22 cellular contexts compared by ENCODE assay signal in the genomic region with DNA sequence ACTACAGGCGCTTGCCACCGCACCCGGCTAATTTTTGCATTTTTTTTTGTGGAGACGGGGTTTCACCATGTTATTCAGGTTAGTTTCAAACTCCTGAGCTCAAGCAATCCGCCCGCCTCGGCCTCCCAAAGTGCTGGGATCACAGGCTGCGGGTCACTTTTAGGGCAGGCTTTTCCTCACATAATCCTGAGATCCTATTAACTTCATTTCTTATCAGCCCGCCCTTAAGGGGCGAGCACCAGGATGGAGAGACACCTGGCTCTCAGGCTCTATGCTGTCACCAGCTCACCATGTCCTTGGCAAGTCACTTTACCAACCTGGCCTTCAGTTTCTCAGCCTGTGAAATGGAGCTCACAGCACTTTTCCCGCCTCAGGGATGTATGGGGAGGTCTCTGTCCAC. TPM values are rescaled to one million over a fixed set of nuclear protein-coding genes. Genes with fewer than 3 reads are reported as not detected.
DNase-seq lines count a peak whose midpoint lies in the region; ATAC-seq, FAIRE-seq and TF ChIP-seq lines count a peak whose summit lies in the region.
"Had no signal": no experiment of that assay in that cellular context is flagged by ENCODE, and none has a peak within 500 bp of the region (broad histone marks: within the 10 kb centered on the region; RNA-seq: fewer than 3 reads in every experiment).

No MANE protein-coding gene starts in this region.

- H3K4me1 Mint-ChIP-seq in H9 = peaks cover 18 to 29% of the 10 kb centered on the region in 2 experiments
- peaks cover 17 to 42% (median 19%) of the 10 kb centered on the region in 3 donors for H3K4me1 Mint-ChIP-seq in CD8-positive, alpha-beta memory T cell

- no peaks in the 10 kb centered on the region for H3K23me2 ChIP-seq in H9 (ENCODE audit: insufficient read length, low read depth, low read length, poor library complexity, severe bottlenecking)
- no peaks in the 10 kb centered on the region; the same call in 1 of the 2 replicates for H3K23me2 ChIP-seq in H1 (ENCODE audit: low read depth, low read length)

- no peak overlapping the region for H2BK15ac ChIP-seq in H9 (ENCODE audit: low read depth, low read length)
- 0 out of 2 replicates have a peak overlapping the region, but pooled peaks have one; percentile 61 for H2BK15ac ChIP-seq in H1 (ENCODE audit: low read length)

- CTCF ChIA-PET in H1 (lab: Charles Lee; ENCODE audit: partially characterized antibody) = interaction anchor here (0.5 to 3.4 kb wide), 13 partner anchors 9 to 277 kb away, joined by 3 to 20 read pairs (median 5); no protein-coding TSS in a partner anchor
- CTCF ChIA-PET in CD8-positive, alpha-beta memory T cell (lab: Charles Lee) = interaction anchor here (0.8 to 2.4 kb wide), 4 partner anchors 11 to 34 kb away, joined by 3 to 6 read pairs (median 4); no protein-coding TSS in a partner anchor

- H3K36me3 Mint-ChIP-seq in H9 (ENCODE audit: insufficient read depth in 1 of 3, low read depth in 3 of 3) = no peaks in the 10 kb centered on the region; a peak in 1 of 7 replicates
- H3K36me3 Mint-ChIP-seq in CD8-positive, alpha-beta memory T cell = peaks cover 0 to 4% (median 3%) of the 10 kb centered on the region in 3 donors

- H3K56ac ChIP-seq in H9 (ENCODE audit: insufficient read length, low read depth, low read length) (no peak overlapping the region), H1 (replicated peaks; ENCODE audit: insufficient read length, low read depth, low read length) (no peak overlapping the region)

- H2BK20ac ChIP-seq in H9 (ENCODE audit: low read depth, low read length, poor library complexity, severe bottlenecking) (no peak overlapping the region), H1 (ENCODE audit: low read length) (no peak overlapping the region)

- H3K4me2 ChIP-seq in H9 (ENCODE audit: insufficient read depth, insufficient read length, low read length) (no peak overlapping the region), H1 (ENCODE audit: insufficient read depth in 1 of 2, low read depth in 2 of 2, low read length in 2 of 2) (no peak overlapping the region), trophoblast cell (ENCODE audit: low read length) (no peak overlapping the region)
- H3K4me2 ChIP-seq: GM23338, SK-N-SH had no signal

- H4K20me1 ChIP-seq in H9 (ENCODE audit: control insufficient read depth, insufficient read depth, insufficient read length) (no peaks in the 10 kb centered on the region), H1 (replicated peaks in 1 of 2; ENCODE audit: control insufficient read depth in 1 of 2, insufficient read depth in 2 of 2, low read length in 2 of 2) (no peaks in the 10 kb centered on the region)

- H3K27me3 Mint-ChIP-seq in H9 (ENCODE audit: low read depth) = no peaks in the 10 kb centered on the region
- H3K27me3 Mint-ChIP-seq in CD8-positive, alpha-beta memory T cell = no peaks in the 10 kb centered on the region

- no peak overlapping the region for H4K12ac ChIP-seq in trophoblast cell (ENCODE audit: low read depth, low read length)

- no peak overlapping the region for H3K4ac ChIP-seq in H9 (ENCODE audit: low read depth, low read length)
- H3K4ac ChIP-seq in H1 (replicated peaks; ENCODE audit: insufficient read length, low read depth, low read length) = peak overlapping the region; percentile 45
- no peak overlapping the region for H3K4ac ChIP-seq in trophoblast cell (ENCODE audit: low read depth, low read length)

- H3K36me3 ChIP-seq in H1 (ENCODE audit: control insufficient read depth in 2 of 4, insufficient read depth in 4 of 4, low read length in 3 of 4) (no peaks in the 10 kb centered on the region), trophoblast cell (ENCODE audit: control insufficient read depth in 1 of 2, insufficient read depth in 2 of 2, low read length in 2 of 2) (no peaks in the 10 kb centered on the region)
- no peaks in the 10 kb centered on the region for H3K36me3 ChIP-seq in CD8-positive, alpha-beta memory T cell (ENCODE audit: insufficient read depth, low read length)

- H3K4me1 ChIP-seq in H9 (ENCODE audit: insufficient read depth, low read length) = no peaks in the 10 kb centered on the region; the same call in 1 of the 2 replicates
- peaks cover 4 to 12% (median 7%) of the 10 kb centered on the region in 4 experiments for H3K4me1 ChIP-seq in H1 (replicated peaks in 1 of 4; ENCODE audit: control insufficient read depth in 3 of 4, insufficient read depth in 4 of 4, low read length in 3 of 4)
- peaks cover 12 to 13% of the 10 kb centered on the region in 2 experiments for H3K4me1 ChIP-seq in trophoblast cell (ENCODE audit: control insufficient read depth in 1 of 2, insufficient read depth in 2 of 2, low read length in 2 of 2)
- peaks cover 18% of the 10 kb centered on the region for H3K4me1 ChIP-seq in CD8-positive, alpha-beta memory T cell (ENCODE audit: insufficient read depth, low read length)

- peak overlapping the region; percentile 19 for H3K18ac ChIP-seq in H9 (ENCODE audit: insufficient read length, low read depth, low read length)
- H3K18ac ChIP-seq in H1 (ENCODE audit: extremely low read depth, low read length) = no peak overlapping the region
- no peak overlapping the region for H3K18ac ChIP-seq in trophoblast cell (ENCODE audit: low read length)

- H2BK120ac ChIP-seq in H9 (ENCODE audit: low read depth, low read length, poor library complexity, severe bottlenecking) = no peak overlapping the region
- no peak overlapping the region for H2BK120ac ChIP-seq in H1 (replicated peaks; ENCODE audit: low read depth, low read length)
- H2BK120ac ChIP-seq in trophoblast cell (ENCODE audit: insufficient read depth, low read length, poor library complexity) = no peak overlapping the region

- FAIRE-seq in H1 (lab: Jason Lieb, UNC) (no peak), HTR-8/SVneo (lab: Jason Lieb, UNC) (no peak)
- FAIRE-seq: D721Med, RCC 7860 had no signal

- POLR2A ChIA-PET in H1 (lab: Charles Lee; ENCODE audit: partially characterized antibody) = interaction anchor here (0.6 to 2.0 kb wide), 5 partner anchors 11 to 544 kb away, joined by 3 to 5 read pairs (median 3); no protein-coding TSS in a partner anchor
- POLR2A ChIA-PET in CD8-positive, alpha-beta memory T cell (lab: Charles Lee) = no interaction called here

- ATAC-seq in HG02885 (IDR thresholded peaks at IDR 0.05; ENCODE audit: poor library complexity, unreplicated experiment) = no peak
- ATAC-seq: GM23338 had no signal

- H2BK5ac ChIP-seq in H9 (ENCODE audit: insufficient read length, low read length) = no peak overlapping the region
- no peak overlapping the region for H2BK5ac ChIP-seq in H1 (ENCODE audit: low read depth, low read length)
- no peak overlapping the region for H2BK5ac ChIP-seq in trophoblast cell (ENCODE audit: low read depth, low read length, poor library complexity)

- H4K8ac ChIP-seq in H9 (replicated peaks; ENCODE audit: insufficient read length, low read depth, low read length) (no peak overlapping the region), H1 (ENCODE audit: extremely low read depth, insufficient read depth, low read length) (0 out of 2 replicates have a peak overlapping the region, but pooled peaks have one; percentile 16), trophoblast cell (ENCODE audit: low read depth, low read length) (no peak overlapping the region)

- no peak overlapping the region for H4K91ac ChIP-seq in H9 (ENCODE audit: insufficient read length, low read depth, low read length)
- no peak overlapping the region for H4K91ac ChIP-seq in H1 (replicated peaks; ENCODE audit: insufficient read length, low read length)
- no peak overlapping the region for H4K91ac ChIP-seq in trophoblast cell (ENCODE audit: low read depth, low read length)

- no peaks in the 10 kb centered on the region for H3K27me3 ChIP-seq in H9 (ENCODE audit: insufficient read depth, low read length)
- H3K27me3 ChIP-seq in H1 (replicated peaks in 1 of 4; ENCODE audit: control insufficient read depth in 3 of 4, extremely low read depth in 1 of 4, insufficient read depth in 3 of 4, low read length in 3 of 4) = no peaks in the 10 kb centered on the region
- no peaks in the 10 kb centered on the region for H3K27me3 ChIP-seq in trophoblast cell (ENCODE audit: insufficient read depth, low read length)
- H3K27me3 ChIP-seq in CD8-positive, alpha-beta memory T cell (ENCODE audit: insufficient read depth, low read length, poor library complexity, severe bottlenecking) = no peaks in the 10 kb centered on the region

- H3K9me3 ChIP-seq in H9 (ENCODE audit: control insufficient read depth, low read depth, low read length) (no peaks in the 10 kb centered on the region), H1 (ENCODE audit: insufficient read depth in 2 of 2, low read depth in 1 of 2, low read length in 1 of 2) (no peaks in the 10 kb centered on the region), trophoblast cell (ENCODE audit: insufficient read depth, low read depth, low read length) (no peaks in the 10 kb centered on the region)
- H3K9me3 ChIP-seq in CD8-positive, alpha-beta memory T cell (ENCODE audit: low read length) = no peaks in the 10 kb centered on the region
- H3K9me3 ChIP-seq: SK-N-SH had no signal

- TF ChIP-seq CTCF in H9 (conservative IDR thresholded peaks at IDR 0.05) (no peak), H1 (IDR thresholded peaks at IDR 0.05; ENCODE audit: control extremely low read depth in 1 of 3, insufficient read depth in 1 of 3, low read depth in 1 of 3, low read length in 3 of 3) (no peak)

- H3K27ac ChIP-seq in H9 (ENCODE audit: insufficient read length, low read depth, low read length) = no peak overlapping the region
- no peak overlapping the region for H3K27ac ChIP-seq in H1 (ENCODE audit: low read depth, low read length)
- H3K27ac ChIP-seq in trophoblast cell (ENCODE audit: low read depth, low read length) = no peak overlapping the region
- H3K27ac ChIP-seq in CD8-positive, alpha-beta memory T cell (ENCODE audit: low read depth, low read length) = no peak overlapping the region

- TF ChIP-seq EP300 in H1 (IDR thresholded peaks at IDR 0.05; ENCODE audit: borderline replicate concordance in 1 of 2, low read depth in 2 of 2, low read length in 2 of 2) = no peak

- no peak overlapping the region for H3K9ac ChIP-seq in H9 (ENCODE audit: extremely low read depth, insufficient read length, low read length)
- H3K9ac ChIP-seq in H1 (replicated peaks in 1 of 4; ENCODE audit: extremely low read depth in 1 of 4, low read depth in 3 of 4, low read length in 3 of 4) = no peak overlapping the region
- no peak overlapping the region for H3K9ac ChIP-seq in trophoblast cell (ENCODE audit: low read length)
- H3K9ac ChIP-seq: SK-N-SH had no signal

- DNase-seq in H9 (no peak), NCI-H82 (lab: John Stamatoyannopoulos, UW) (peak; percentile 95), H1 (ENCODE audit: low read depth in 1 of 2, low spot score in 2 of 2) (no peak), trophoblast cell (no peak), HTR-8/SVneo (ENCODE audit: insufficient read length, low spot score) (no peak), cortex of kidney (lab: John Stamatoyannopoulos, UW) (no peak)
- DNase-seq in CD8-positive, alpha-beta memory T cell = no peak
- DNase-seq: HCEC 1CT, KBM-7, MM.1S, NCI-H2029 treated with DMSO at 0.1 percent for 48 hours, NCI-H446 treated with DMSO at 0.1 percent for 48 hours, NCI-H526, OCI-M1, SIG-M5, SK-N-SH, SW 1271 had no signal

- H3K9me3 Mint-ChIP-seq in H9 = no peaks in the 10 kb centered on the region
- H3K9me3 Mint-ChIP-seq in CD8-positive, alpha-beta memory T cell = no peaks in the 10 kb centered on the region
- H3K9me3 Mint-ChIP-seq: GM23338; T-helper 1 cell treated with Interleukin-12 subunit alpha and Interleukin-12 subunit beta and Interleukin-4 antibody, amounts not matched to agents 30 μg/mL and 1 μg/mL, for 36 hours had no signal

- H2AK5ac ChIP-seq in H9 (ENCODE audit: insufficient read length, low read length) (no peak overlapping the region), H1 (ENCODE audit: low read depth, low read length) (no peak overlapping the region), trophoblast cell (ENCODE audit: low read length) (no peak overlapping the region)

- no peak for TF ChIP-seq POLR2A in H1 (IDR thresholded peaks at IDR 0.05; ENCODE audit: control extremely low read depth in 1 of 2, low read depth in 2 of 2, low read length in 2 of 2)

- no peak overlapping the region for H3K4me3 Mint-ChIP-seq in H9
- H3K4me3 Mint-ChIP-seq in CD8-positive, alpha-beta memory T cell = no peak overlapping the region
- H3K4me3 Mint-ChIP-seq: GM23338; T-helper 1 cell treated with Interleukin-12 subunit alpha and Interleukin-12 subunit beta and Interleukin-4 antibody, amounts not matched to agents 30 μg/mL and 1 μg/mL, for 36 hours had no signal

- H2BK12ac ChIP-seq in H9 (ENCODE audit: insufficient read length, low read depth, low read length) = no peak overlapping the region
- H2BK12ac ChIP-seq in H1 (ENCODE audit: low read depth, low read length) = 0 out of 2 replicates have a peak overlapping the region, but pooled peaks have one; percentile 17
- peak overlapping the region; percentile 47 for H2BK12ac ChIP-seq in trophoblast cell (ENCODE audit: low read length)

- no peak overlapping the region; the same call in 1 of the 2 replicates for H3K14ac ChIP-seq in H9 (ENCODE audit: insufficient read depth, low read length)
- no peak overlapping the region for H3K14ac ChIP-seq in H1 (ENCODE audit: insufficient read length)
- peak overlapping the region; percentile 18 for H3K14ac ChIP-seq in trophoblast cell (ENCODE audit: low read length)

- H4K5ac ChIP-seq in H9 (ENCODE audit: insufficient read length, low read depth, low read length) (no peak overlapping the region), H1 (ENCODE audit: insufficient read length, low read depth, low read length) (no peak overlapping the region)

- no peak overlapping the region for H3T11ph ChIP-seq in H9 (ENCODE audit: low read length)

- H3K79me2 ChIP-seq in H9 (ENCODE audit: insufficient read depth, low read length) (no peaks in the 10 kb centered on the region), H1 (ENCODE audit: control insufficient read depth in 1 of 2, insufficient read depth in 2 of 2, low read length in 2 of 2) (no peaks in the 10 kb centered on the region), trophoblast cell (ENCODE audit: control insufficient read depth, insufficient read depth, low read length, poor library complexity) (no peaks in the 10 kb centered on the region)

- no peak overlapping the region for H3K4me3 ChIP-seq in H1 (ENCODE audit: extremely low read depth in 1 of 4, insufficient read depth in 2 of 4, low read depth in 3 of 4, low read length in 4 of 4)
- no peak overlapping the region for H3K4me3 ChIP-seq in trophoblast cell (ENCODE audit: low read depth, low read length)
- H3K4me3 ChIP-seq in CD8-positive, alpha-beta memory T cell (ENCODE audit: low read length) = no peak overlapping the region
- H3K4me3 ChIP-seq: GM23338 had no signal

- H3K23ac ChIP-seq in H9 (ENCODE audit: insufficient read length, low read depth, low read length) (no peak overlapping the region), H1 (ENCODE audit: insufficient read length) (no peak overlapping the region), trophoblast cell (ENCODE audit: low read length) (no peak overlapping the region)

- H2AFZ ChIP-seq in H9 (ENCODE audit: low read length) (no peak overlapping the region), H1 (ENCODE audit: low read length) (no peak overlapping the region), trophoblast cell (ENCODE audit: insufficient read depth, low read length, poor library complexity) (no peak overlapping the region)
- H2AFZ ChIP-seq: GM23338 had no signal

- H3K79me1 ChIP-seq in H9 (ENCODE audit: insufficient read depth, low read depth, low read length, poor library complexity, severe bottlenecking) (no peaks in the 10 kb centered on the region), H1 (ENCODE audit: low read depth, low read length) (no peaks in the 10 kb centered on the region), trophoblast cell (ENCODE audit: low read length) (peaks cover 14% of the 10 kb centered on the region)

- no peak overlapping the region for H3K27ac Mint-ChIP-seq in H9
- H3K27ac Mint-ChIP-seq in CD8-positive, alpha-beta memory T cell = no peak overlapping the region
- H3K27ac Mint-ChIP-seq: GM23338; T-helper 1 cell treated with Interleukin-12 subunit alpha and Interleukin-12 subunit beta and Interleukin-4 antibody, amounts not matched to agents 30 μg/mL and 1 μg/mL, for 36 hours had no signal

- no CpG with 5 or more reads among the region's 11 CpGs for WGBS in H9 (ENCODE audit: extremely low coverage, insufficient read length, low lambda C conversion rate)
- 91% methylated on average over 11 of the region's 11 CpGs; no CpG with 5 or more reads in 1 of the 2 experiments for WGBS in H1 (ENCODE audit: extremely low coverage in 1 of 2, insufficient coverage in 1 of 2, insufficient read length in 1 of 2, insufficient replicate concordance in 2 of 2, low coverage in 1 of 2, low lambda C conversion rate in 2 of 2, missing lambda C conversion rate in 1 of 2), 2 experiments
- WGBS in trophoblast cell (ENCODE audit: extremely low coverage, insufficient coverage, insufficient read length) = no CpG with 5 or more reads among the region's 11 CpGs

- TF ChIP-seq RAD21 in H1 (IDR thresholded peaks at IDR 0.05 in 1 of 2, conservative IDR thresholded peaks at IDR 0.05 in 1 of 2; ENCODE audit: low read depth in 2 of 2, low read length in 2 of 2) = no peak

RNA-seq across cellular contexts. Expression of a gene that starts 23.0 kb away (rescaled TPM):
- total RNA-seq in H9 (2021) = 105 and 110 TPM in 2 replicates
- 102 and 109 TPM in 2 replicates for total RNA-seq in H1 (2021; fragmentation: NEBNext Ultra II Directional; extraction: Animal tissue kit (Norgen Biotek cat#: 25700))
- polyA plus RNA-seq in H1 (2011; rRNA removed) = 13.4 and 15.6 TPM in 2 replicates
- polyA plus RNA-seq in H1 (2011; cell fraction: cytosol; rRNA removed) = 10.6 TPM
- 10.7 TPM for polyA plus RNA-seq in H1 (2011; cell fraction: nucleus; rRNA removed)
- 31.8 to 48.4 TPM (median 38.8 TPM) in 4 replicates for polyA plus RNA-seq in H1 (2012, experiment 1 of 2)
- 44.9 TPM for polyA plus RNA-seq in H1 (2012, experiment 2 of 2)
- polyA plus RNA-seq in H1 (2013, experiment 1 of 2) = 57.0 TPM
- polyA plus RNA-seq in H1 (2013, experiment 2 of 2) = 62.5 TPM
- polyA minus RNA-seq in H1 (2011; rRNA and poly(A)+ RNA removed) = 4.5 and 4.8 TPM in 2 replicates
- 29.6 TPM for polyA minus RNA-seq in H1 (2011; cell fraction: cytosol; rRNA and poly(A)+ RNA removed)
- polyA minus RNA-seq in H1 (2011; cell fraction: nucleus; rRNA and poly(A)+ RNA removed) = 20.3 TPM
- 62.0 and 65.7 TPM in 2 replicates for polyA plus RNA-seq in trophoblast cell (2013)
- total RNA-seq in CD8-positive, alpha-beta memory T cell = 10 to 100 TPM; 98.0 to 98.6 TPM
- polyA plus RNA-seq in CD8-positive, alpha-beta memory T cell = 737 TPM
